Comparison of ENCODE assay signal across 9 cellular contexts in genomic region chr11:2099523-2100316, GRCh38. TPM values are rescaled to one million over a fixed set of nuclear protein-coding genes. Genes with fewer than 3 reads are reported as not detected.
DNase-seq lines count a peak whose midpoint lies in the region; ATAC-seq and TF ChIP-seq lines count a peak whose summit lies in the region.
"Had no signal": no experiment of that assay in that cellular context is flagged by ENCODE, and none has a peak within 500 bp of the region (broad histone marks: within the 10 kb centered on the region; RNA-seq: fewer than 3 reads in every experiment).

No MANE protein-coding gene starts in this region.

- no peak overlapping the region for H3K4me3 Mint-ChIP-seq in osteocyte (ENCODE audit: unreplicated experiment)

- intact Hi-C loops in right cardiac atrium (cut with DNase I): loop anchor here in 1 of 4 donors (5.0 kb wide), 1 partner anchor 38 kb away; the partner anchor contains the start of gene IGF2

- no peaks in the 10 kb centered on the region for H3K36me3 Mint-ChIP-seq in osteocyte (ENCODE audit: unreplicated experiment)

- H3K9ac ChIP-seq in skeletal muscle tissue (ENCODE audit: low read depth in 1 of 3, low read length in 3 of 3): peak overlapping the region in 2 of 3 donors; percentile 23 to 45

- no peak overlapping the region for H3K27ac ChIP-seq in RWPE2 (ENCODE audit: poor library complexity, severe bottlenecking)
- H3K27ac ChIP-seq in right cardiac atrium (ENCODE audit: low read length): no peak overlapping the region
- H3K27ac ChIP-seq in skeletal muscle tissue (ENCODE audit: low read depth, low read length): peak overlapping the region; percentile 47
- H3K27ac ChIP-seq: ascending aorta had no signal

- no peak for TF ChIP-seq CTCF in RWPE2 (IDR thresholded peaks at IDR 0.05; ENCODE audit: poor library complexity, severe bottlenecking)
- TF ChIP-seq CTCF in GM13977 (IDR thresholded peaks at IDR 0.05; ENCODE audit: extremely low read depth, insufficient read depth, missing control alignments): no peak
- TF ChIP-seq CTCF in osteocyte (IDR thresholded peaks at IDR 0.05): no peak

- H3K4me1 ChIP-seq in RWPE2 (ENCODE audit: insufficient read depth, poor library complexity, severe bottlenecking): peaks cover 16% of the 10 kb centered on the region
- peaks cover 20% of the 10 kb centered on the region for H3K4me1 ChIP-seq in right cardiac atrium (ENCODE audit: control insufficient read depth, insufficient read depth, low read length)
- H3K4me1 ChIP-seq in skeletal muscle tissue (ENCODE audit: control insufficient read depth in 3 of 3, insufficient read depth in 3 of 3, low read length in 3 of 3): peaks cover 16 to 57% (median 53%) of the 10 kb centered on the region in 3 donors
- H3K4me1 ChIP-seq: ascending aorta had no signal

- 66% methylated on average over 20 of the region's 20 CpGs for WGBS in right cardiac atrium

- in situ Hi-C loops in GM13977 (cut with MboI; ENCODE audit: low pct_unique_long_range_greater_than_20kb, low sequenced_read_pairs, unreplicated experiment): no loop called here

- no peaks in the 10 kb centered on the region for H3K9me3 Mint-ChIP-seq in osteocyte (ENCODE audit: unreplicated experiment)

- H3K27me3 Mint-ChIP-seq in osteocyte (ENCODE audit: unreplicated experiment): no peaks in the 10 kb centered on the region

- peak; percentile 95 for ATAC-seq in RWPE2 (ENCODE audit: low read depth)
- peak; percentile 19 to 36 for ATAC-seq in right cardiac atrium
- ATAC-seq in HG03025 (IDR thresholded peaks at IDR 0.05; ENCODE audit: low FRiP score, unreplicated experiment): no peak

- H3K9me3 ChIP-seq in RWPE2 (ENCODE audit: severe bottlenecking) (no peaks in the 10 kb centered on the region), right cardiac atrium (ENCODE audit: control insufficient read depth, low read length) (no peaks in the 10 kb centered on the region), skeletal muscle tissue (ENCODE audit: control insufficient read depth in 3 of 3, low read length in 3 of 3) (no peaks in the 10 kb centered on the region)
- H3K9me3 ChIP-seq: ascending aorta had no signal

- no peaks in the 10 kb centered on the region for H3K36me3 ChIP-seq in RWPE2 (ENCODE audit: low read depth)
- no peaks in the 10 kb centered on the region for H3K36me3 ChIP-seq in skeletal muscle tissue (ENCODE audit: control insufficient read depth in 3 of 3, insufficient read depth in 3 of 3, low read length in 3 of 3)
- H3K36me3 ChIP-seq: ascending aorta had no signal

- peaks cover 42% of the 10 kb centered on the region for H3K4me1 Mint-ChIP-seq in osteocyte (ENCODE audit: unreplicated experiment)

- H3K4me3 ChIP-seq in RWPE2 (ENCODE audit: severe bottlenecking) (no peak overlapping the region), right cardiac atrium (ENCODE audit: low read length) (no peak overlapping the region), skeletal muscle tissue (ENCODE audit: low read length in 3 of 3) (no peak overlapping the region)
- H3K4me3 ChIP-seq: ascending aorta had no signal

- DNase-seq in NCI-H748 (lab: John Stamatoyannopoulos, UW; ENCODE audit: unreplicated experiment) (peak; percentile 35), NCI-H748 treated with DMSO at 0.1 percent for 48 hours (lab: John Stamatoyannopoulos, UW) (no peak), RWPE2 (ENCODE audit: low spot score) (peak; percentile 85), right cardiac atrium (peak in 1 of 3 donors; percentile 77), GM13977 (ENCODE audit: low spot score) (no peak), osteocyte (ENCODE audit: extremely low spot score, unreplicated experiment) (no peak)

- H3K27me3 ChIP-seq in RWPE2 (ENCODE audit: insufficient read depth, poor library complexity, severe bottlenecking) (no peaks in the 10 kb centered on the region), right cardiac atrium (ENCODE audit: control insufficient read depth, insufficient read depth) (no peaks in the 10 kb centered on the region), skeletal muscle tissue (ENCODE audit: control insufficient read depth in 3 of 3, insufficient read depth in 3 of 3, low read length in 3 of 3) (peaks cover 0 to 2% (median 0%) of the 10 kb centered on the region in 3 donors)
- H3K27me3 ChIP-seq: ascending aorta had no signal

- H3K27ac Mint-ChIP-seq in osteocyte (ENCODE audit: unreplicated experiment): no peak overlapping the region

RNA-seq across cellular contexts. Expression of gene IGF2, which starts 39.5 kb away (rescaled TPM):
- total RNA-seq in right cardiac atrium (10 to 100 TPM; 34.6 to 94.1 (median 47.0) TPM), skeletal muscle tissue (711 TPM), osteocyte (521 and 590 TPM in 2 replicates)
- polyA plus RNA-seq in right cardiac atrium: 66.3 TPM

Comparison
In these comparisons a context has a peak if more than half of its experiments do, and no peak if none do; other contexts are left out.
1. DNase-seq: peak in NCI-H748 (single experiment) and RWPE2 (single experiment); none in NCI-H748 treated with DMSO at 0.1 percent for 48 hours (single experiment), GM13977 (single experiment) and osteocyte (single experiment).